ENCODE assay signal across 1 cellular context in the genomic region with DNA sequence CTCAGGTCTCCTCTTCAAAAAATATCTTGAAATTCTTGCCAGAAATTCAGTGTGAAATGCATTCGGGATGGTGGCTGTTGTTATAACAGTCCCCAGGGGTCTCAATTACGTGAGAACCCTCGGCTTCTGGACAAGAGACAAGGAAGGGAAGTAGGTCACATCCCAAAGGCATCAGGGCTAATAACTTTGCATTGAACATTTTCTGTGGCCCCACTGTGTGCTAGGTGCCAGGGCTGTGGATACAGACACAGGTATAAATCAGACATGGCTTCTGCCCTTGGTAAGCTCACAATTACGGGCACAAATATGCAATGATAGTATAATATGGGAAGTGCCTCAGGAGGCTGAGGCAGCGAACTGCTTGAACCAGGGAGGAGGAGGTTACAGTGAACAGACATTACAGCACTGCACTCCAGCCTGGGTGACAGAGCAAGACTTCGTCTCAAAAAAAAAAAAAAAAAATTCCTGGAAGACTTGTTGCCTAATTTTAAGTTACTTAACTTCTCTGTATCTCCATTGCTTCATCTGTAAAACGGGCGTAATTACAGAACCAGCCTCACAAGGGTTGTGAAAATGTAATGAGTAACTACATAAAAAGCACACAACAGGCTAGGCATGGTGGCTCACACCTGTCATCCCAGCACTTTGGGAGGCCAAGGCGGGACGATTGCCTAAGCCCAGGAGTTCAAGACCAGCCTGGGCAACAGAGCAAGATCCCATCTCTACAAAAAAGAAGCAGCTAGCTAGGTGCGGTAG.
TF ChIP-seq lines count a peak whose summit lies in the region.

No MANE protein-coding gene starts in this region.

TF ChIP-seq in H1, 55 proteins besides CTCF, POLR2A, EP300 and RAD21:
- TF ChIP-seq KDM1A (IDR thresholded peaks at IDR 0.05; ENCODE audit: borderline replicate concordance, low read length), result peak; percentile 53; the same call in 1 of the 2 replicates
- TF ChIP-seq GTF2F1 (IDR thresholded peaks at IDR 0.05; ENCODE audit: borderline replicate concordance, low read depth, low read length), result no peak
- TF ChIP-seq SP2 (IDR thresholded peaks at IDR 0.05; ENCODE audit: low read length), result no peak
